In the genomic region with DNA sequence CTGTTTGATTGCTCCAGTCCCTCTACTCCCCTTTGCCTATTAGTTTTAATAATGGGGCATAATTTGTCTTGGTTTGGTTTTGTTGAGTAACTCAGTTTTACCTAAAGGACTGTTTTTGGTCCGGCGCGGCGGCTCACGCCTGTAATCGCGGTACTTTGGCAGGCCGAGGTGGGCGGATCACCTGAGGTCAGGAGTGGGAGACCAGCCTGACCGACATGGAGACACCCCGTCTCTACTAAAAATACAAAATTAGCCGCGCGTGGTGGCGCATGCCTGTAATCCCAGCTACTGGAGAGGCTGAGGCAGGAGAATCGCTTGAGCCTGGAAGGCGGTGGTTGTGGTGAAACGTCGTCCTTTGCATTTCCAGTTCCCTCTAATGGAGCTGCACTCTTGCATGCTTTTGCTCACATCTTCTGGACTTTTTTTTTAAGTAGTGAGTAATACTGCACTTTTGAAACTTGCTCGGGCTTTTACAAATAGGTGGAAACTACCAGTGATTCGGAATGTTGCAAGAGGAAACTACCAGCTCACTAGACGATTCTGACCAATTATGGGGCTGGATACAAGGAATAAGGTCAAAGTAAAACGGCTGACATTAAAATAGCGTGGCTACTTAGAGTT, we compare ENCODE assay signal across 8 cellular contexts. TPM values are rescaled to one million over a fixed set of nuclear protein-coding genes. Genes with fewer than 3 reads are reported as not detected.
DNase-seq lines count a peak whose midpoint lies in the region; ATAC-seq, FAIRE-seq and TF ChIP-seq lines count a peak whose summit lies in the region.

No MANE protein-coding gene starts in this region.

- H2BK15ac ChIP-seq in mesendoderm (replicated peaks; ENCODE audit: low read depth) = no peak overlapping the region

- no peak for FAIRE-seq in bronchial epithelial cell (lab: Jason Lieb, UNC)

- TF ChIP-seq CTCF in bronchial epithelial cell (IDR thresholded peaks at IDR 0.05; ENCODE audit: insufficient read depth, low read length, severe bottlenecking) = no peak

- peaks cover 37% of the 10 kb centered on the region for H3K79me2 ChIP-seq in mesendoderm (ENCODE audit: control insufficient read depth, insufficient read depth, low read length)

- peak overlapping the region; percentile 54 for H3K4me3 ChIP-seq in bronchial epithelial cell (ENCODE audit: low read depth, low read length)
- no peak overlapping the region for H3K4me3 ChIP-seq in mesendoderm (ENCODE audit: low read length)
- H3K4me3 ChIP-seq in stomach smooth muscle (ENCODE audit: low read length in 2 of 2) = peak overlapping the region; percentile 42 to 87

- ATAC-seq in HG03045 (IDR thresholded peaks at IDR 0.05; ENCODE audit: unreplicated experiment) = peak; percentile 14

- H3K4me1 ChIP-seq in mesendoderm (ENCODE audit: control insufficient read depth, low read depth, low read length) (peaks cover 3% of the 10 kb centered on the region), stomach smooth muscle (ENCODE audit: control insufficient read depth, insufficient read depth, low read length) (peaks cover 18% of the 10 kb centered on the region)

- no peak overlapping the region for H3K18ac ChIP-seq in mesendoderm (ENCODE audit: low read length)

- H3K27ac ChIP-seq in mesendoderm (ENCODE audit: low read depth, low read length) (peak overlapping the region; percentile 53), stomach smooth muscle (ENCODE audit: low read length) (peak overlapping the region; percentile 25)

- no peak overlapping the region for H4K5ac ChIP-seq in mesendoderm (ENCODE audit: low read length)

- H3K36me3 ChIP-seq in bronchial epithelial cell (ENCODE audit: control insufficient read depth, insufficient read depth, low read length) (peaks cover 9% of the 10 kb centered on the region), mesendoderm (ENCODE audit: control insufficient read depth, insufficient read depth, low read length) (peaks cover 12% of the 10 kb centered on the region), stomach smooth muscle (ENCODE audit: control insufficient read depth in 2 of 2, insufficient read depth in 2 of 2, low read length in 2 of 2) (peaks cover 19 to 27% of the 10 kb centered on the region in 2 donors)

- H2AK5ac ChIP-seq in mesendoderm (ENCODE audit: low read length) = no peak overlapping the region

- no peaks in the 10 kb centered on the region for H3K27me3 ChIP-seq in bronchial epithelial cell (ENCODE audit: control insufficient read depth, insufficient read depth, low read length)
- no peaks in the 10 kb centered on the region for H3K27me3 ChIP-seq in mesendoderm (ENCODE audit: insufficient read depth, low read length, poor library complexity)
- H3K27me3 ChIP-seq in stomach smooth muscle (ENCODE audit: control insufficient read depth in 1 of 2, insufficient read depth in 2 of 2, low read length in 2 of 2) = no peaks in the 10 kb centered on the region

- peak overlapping the region; percentile 21 for H3K9ac ChIP-seq in mesendoderm (ENCODE audit: low read length)
- peak overlapping the region in 1 of 2 donors; percentile 58 for H3K9ac ChIP-seq in stomach smooth muscle (ENCODE audit: low read length in 2 of 2)

- peak overlapping the region; percentile 1 for H3K56ac ChIP-seq in mesendoderm (ENCODE audit: low read length)

- no peaks in the 10 kb centered on the region for H3K9me3 ChIP-seq in stomach smooth muscle (ENCODE audit: control insufficient read depth in 2 of 2, low read length in 2 of 2)

- no peak overlapping the region for H4K8ac ChIP-seq in mesendoderm (ENCODE audit: low read depth, low read length)

- no peak overlapping the region for H2BK5ac ChIP-seq in mesendoderm (ENCODE audit: low read length)

- H2BK120ac ChIP-seq in mesendoderm (ENCODE audit: low read depth, low read length) = no peak overlapping the region

- H3K4me2 ChIP-seq in mesendoderm (ENCODE audit: low read length) = peak overlapping the region; percentile 1

- no peak overlapping the region for H3K23ac ChIP-seq in mesendoderm (ENCODE audit: low read length)

- WGBS in mesendoderm (ENCODE audit: extremely low coverage, insufficient coverage, low lambda C conversion rate) = no CpG with 5 or more reads among the region's 24 CpGs

- peaks cover 3% of the 10 kb centered on the region for H3K79me1 ChIP-seq in mesendoderm (ENCODE audit: low read length)

- no peak overlapping the region for H3K4ac ChIP-seq in mesendoderm (ENCODE audit: low read depth, low read length)

- DNase-seq in activated naive CD4-positive, alpha-beta T cell treated with Interleukin-2 at 50 U/mL for 16 hours = peak; percentile 20
- no peak for DNase-seq in activated naive CD4-positive, alpha-beta T cell (lab: John Stamatoyannopoulos, UW)
- DNase-seq in RPMI7951 (ENCODE audit: low read depth) = peak; percentile 74
- peak; percentile 95 for DNase-seq in bronchial epithelial cell (ENCODE audit: low read depth)
- DNase-seq in mesendoderm = no peak
- no peak for DNase-seq in putamen (ENCODE audit: low spot score)

RNA-seq across cellular contexts. Expression of a gene that starts 0.7 kb away (rescaled TPM):
- total RNA-seq in RPMI7951 (2014; rRNA removed; shearing (Covaris generic)) = 5.0 and 5.2 TPM in 2 replicates
- total RNA-seq in bronchial epithelial cell = 4.2 TPM in 2 replicates
- 34.7 TPM for polyA plus RNA-seq in mesendoderm (2013, experiment 1 of 2)
- 36.0 TPM for polyA plus RNA-seq in mesendoderm (2013, experiment 2 of 2)

RNA-seq across cellular contexts. Expression of a gene that starts 33.1 kb away (rescaled TPM):
- total RNA-seq in RPMI7951 (2014; rRNA removed; shearing (Covaris generic)) = 383 and 428 TPM in 2 replicates
- total RNA-seq in bronchial epithelial cell = 925 and 1,015 TPM in 2 replicates
- 382 TPM for polyA plus RNA-seq in mesendoderm (2013, experiment 1 of 2)
- polyA plus RNA-seq in mesendoderm (2013, experiment 2 of 2) = 362 TPM

RNA-seq across cellular contexts. Expression of a gene that starts 51.1 kb away (rescaled TPM):
- total RNA-seq in RPMI7951 (2014; rRNA removed; shearing (Covaris generic)) = not detected in 2 replicates
- not detected in 2 replicates for total RNA-seq in bronchial epithelial cell
- polyA plus RNA-seq in mesendoderm (2013, experiment 1 of 2) = 0.13 TPM
- polyA plus RNA-seq in mesendoderm (2013, experiment 2 of 2) = 0.08 TPM

Comparison
In these comparisons a context has a peak if more than half of its experiments do, and no peak if none do; other contexts are left out.
1. DNase-seq: peak in activated naive CD4-positive, alpha-beta T cell treated with Interleukin-2 at 50 U/mL for 16 hours (single experiment), RPMI7951 (single experiment) and bronchial epithelial cell (single experiment); none in activated naive CD4-positive, alpha-beta T cell (0 of 4), mesendoderm (single experiment) and putamen (single experiment).